In the genomic region with DNA sequence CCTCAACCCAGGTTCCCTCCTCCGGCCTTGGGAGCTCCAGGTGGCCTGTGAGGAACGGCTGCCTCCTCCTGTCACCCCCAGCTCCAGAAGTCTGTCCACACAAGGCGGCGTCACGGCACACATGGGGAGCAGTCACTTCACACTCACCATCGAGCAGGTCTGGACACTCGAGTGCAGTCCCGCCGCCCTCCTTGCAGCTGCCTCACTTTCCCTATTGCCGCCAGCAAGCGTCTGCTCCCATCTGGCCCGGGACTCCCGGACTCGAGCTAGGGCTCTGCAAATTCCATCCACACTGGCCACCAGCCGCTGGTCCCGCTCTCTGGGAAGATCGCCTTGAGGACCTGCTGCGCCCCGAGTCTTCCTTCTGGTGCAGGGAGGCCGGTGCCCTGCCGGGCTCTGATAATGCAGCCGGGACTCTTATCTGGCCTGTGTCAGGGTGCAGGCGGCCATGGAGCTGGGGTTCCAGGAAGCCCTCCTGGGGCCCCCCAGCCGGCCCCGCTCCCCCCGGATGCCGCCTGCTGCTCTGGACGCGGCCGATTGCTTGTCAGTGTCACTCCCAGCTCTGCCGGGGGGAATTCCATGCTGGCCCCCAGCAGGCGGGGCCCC, we compare ENCODE assay signal across 8 cellular contexts. TPM values are rescaled to one million over a fixed set of nuclear protein-coding genes. Genes with fewer than 3 reads are reported as not detected.
DNase-seq lines count a peak whose midpoint lies in the region; ATAC-seq and TF ChIP-seq lines count a peak whose summit lies in the region.

RIPOR3 (minus strand) TSS at position 564 of the 606 bp plus-strand sequence; CDS start at position 150, 414 bp downstream.

- peaks cover 0 to 36% of the 10 kb centered on the region in 2 donors for H3K4me1 ChIP-seq in left lung
- H3K4me1 ChIP-seq in stomach: peaks cover 22 to 42% (median 32%) of the 10 kb centered on the region in 4 donors

- H3K4me3 ChIP-seq in cardiac fibroblast (replicated peaks in 1 of 2; ENCODE audit: low read depth in 2 of 2, low read length in 2 of 2): peak within 1 kb of the TSS; percentile 32 to 43
- H3K4me3 ChIP-seq in left lung: peak within 1 kb of the TSS; percentile 1 to 38
- H3K4me3 ChIP-seq in stomach: peak within 1 kb of the TSS; percentile 39 to 57 (median 50)
- H3K4me3 ChIP-seq in MG63: no peak within 1 kb of the TSS

- 9 to 20% (median 12%) methylated on average over 13 to 32 of the region's 32 CpGs for WGBS in stomach, 5 donors

- TF ChIP-seq EP300 in stomach (IDR thresholded peaks at IDR 0.05): no peak

- H3K36me3 ChIP-seq in left lung (no peaks in the 10 kb centered on the region), stomach (no peaks in the 10 kb centered on the region), MG63 (no peaks in the 10 kb centered on the region)

- H3K27me3 ChIP-seq in left lung (peaks cover 0 to 46% of the 10 kb centered on the region in 2 donors), stomach (peaks cover 0 to 28% (median 8%) of the 10 kb centered on the region in 3 donors), MG63 (no peaks in the 10 kb centered on the region)

- intact Hi-C loops in left lung (cut with DNase I) (no loop called here), stomach (cut with DNase I; ENCODE audit: low total_unique reads) (no loop called here)

- TF ChIP-seq CTCF in cardiac fibroblast (IDR thresholded peaks at IDR 0.05; ENCODE audit: low read depth, low read length) (no peak), left lung (IDR thresholded peaks at IDR 0.05) (no peak), stomach (IDR thresholded peaks at IDR 0.05) (no peak), GM20000 (IDR thresholded peaks at IDR 0.05; ENCODE audit: extremely low read depth, missing control alignments) (no peak)

- H3K9me3 ChIP-seq in left lung (no peaks in the 10 kb centered on the region), stomach (no peaks in the 10 kb centered on the region), MG63 (no peaks in the 10 kb centered on the region)

- ATAC-seq in left lung (no peak), HG02798 (IDR thresholded peaks at IDR 0.05; ENCODE audit: poor library complexity, unreplicated experiment) (no peak)

- H3K27ac ChIP-seq in left lung (peak within 1 kb of the TSS in 1 of 2 donors; percentile 37), stomach (peak within 1 kb of the TSS; percentile 38 to 81 (median 73))

- TF ChIP-seq POLR2A in stomach (IDR thresholded peaks at IDR 0.05): no peak

- peak; percentile 73 for DNase-seq in OCI-M1 (lab: John Stamatoyannopoulos, UW)
- no peak for DNase-seq in cardiac fibroblast (ENCODE audit: low read depth in 2 of 2)
- no peak for DNase-seq in left lung
- DNase-seq in stomach: peak; percentile 36
- no peak for DNase-seq in NCI-H345 treated with DMSO at 0.1 percent for 48 hours (lab: John Stamatoyannopoulos, UW; ENCODE audit: unreplicated experiment)
- DNase-seq in MG63: no peak
- no peak for DNase-seq in GM20000 (ENCODE audit: low spot score)

RNA-seq across cellular contexts. Expression of gene RIPOR3, which starts in this region (rescaled TPM):
- total RNA-seq in left lung (1 to 10 TPM; 2.3 to 7.0 TPM), stomach (10 to 100 TPM in 3 of 5 donors, 1 to 10 TPM in 2; 8.1 to 61.1 (median 13.4) TPM)
- polyA plus RNA-seq in stomach: 1 to 10 TPM; 4.4 to 5.9 (median 5.8) TPM
- total RNA-seq in MG63 (2014; rRNA removed; shearing (Covaris generic); ENCODE audit: low replicate concordance): 0.07 TPM in 1 of 2 replicates, not detected in the other

Comparison
In these comparisons a context has a peak if more than half of its experiments do, and no peak if none do; other contexts are left out.
1. DNase-seq: peak in OCI-M1 (single experiment) and stomach (single experiment); none in cardiac fibroblast (0 of 2), left lung (0 of 2), NCI-H345 treated with DMSO at 0.1 percent for 48 hours (single experiment), MG63 (single experiment) and GM20000 (single experiment).